In the genomic region with DNA sequence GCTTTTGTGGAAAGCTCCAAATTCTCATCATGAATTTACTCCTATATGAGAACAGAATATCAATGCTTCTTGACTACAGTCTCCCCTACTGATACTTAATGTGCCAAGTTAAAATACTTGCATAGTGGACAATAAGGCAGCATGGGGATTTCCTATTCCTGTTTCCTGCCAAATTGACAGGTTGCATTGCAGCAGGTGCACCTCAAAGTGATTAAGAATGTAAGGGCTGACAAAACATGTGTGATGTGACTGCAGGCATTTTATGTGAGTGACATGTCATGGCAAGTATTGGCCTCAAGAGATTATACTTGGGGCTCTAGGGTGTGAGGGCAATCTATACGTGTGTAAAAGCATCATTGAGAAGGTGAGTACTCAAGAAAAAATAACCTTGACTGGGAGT, we compare ENCODE assay signal across 22 cellular contexts. TPM values are rescaled to one million over a fixed set of nuclear protein-coding genes. Genes with fewer than 3 reads are reported as not detected.
DNase-seq lines count a peak whose midpoint lies in the region; ATAC-seq, FAIRE-seq and TF ChIP-seq lines count a peak whose summit lies in the region.
"Had no signal": no experiment of that assay in that cellular context is flagged by ENCODE, and none has a peak within 500 bp of the region (broad histone marks: within the 10 kb centered on the region; RNA-seq: fewer than 3 reads in every experiment).

No MANE protein-coding gene starts in this region.

- in situ Hi-C loops in G401 (cut with HindIII; ENCODE audit: low sequenced_read_pairs): no loop called here

- no peaks in the 10 kb centered on the region for H3K27me3 ChIP-seq in keratinocyte (ENCODE audit: control insufficient read depth, extremely low read depth, insufficient read depth, low read length)

- dilution Hi-C loops in keratinocyte (cut with MboI; ENCODE audit: extremely low pct_ligation_motif_present, low sequenced_read_pairs): no loop called here

- H3K9ac ChIP-seq in keratinocyte (ENCODE audit: control insufficient read depth, extremely low read depth, insufficient read depth, low read length): no peak overlapping the region
- H3K9ac ChIP-seq: SK-N-SH had no signal

- H3K79me2 ChIP-seq in keratinocyte (ENCODE audit: control insufficient read depth, insufficient read depth, low read length): no peaks in the 10 kb centered on the region

- H3K4me1 ChIP-seq in keratinocyte (ENCODE audit: control insufficient read depth, extremely low read depth, insufficient read depth, low read length): no peaks in the 10 kb centered on the region

- no peak overlapping the region for H3K4me3 ChIP-seq in keratinocyte (ENCODE audit: control insufficient read depth in 2 of 3, extremely low read depth in 1 of 3, insufficient read depth in 2 of 3, low read depth in 1 of 3, low read length in 3 of 3)
- H3K4me3 ChIP-seq: GM12878, K562 had no signal

- H4K20me1 ChIP-seq in keratinocyte (ENCODE audit: control insufficient read depth, extremely low read depth, insufficient read depth, low read length): no peaks in the 10 kb centered on the region

- no peak overlapping the region for H3K27ac ChIP-seq in keratinocyte (ENCODE audit: control insufficient read depth, insufficient read depth, low read length)

- DNase-seq in NCI-H146 (lab: John Stamatoyannopoulos, UW) (peak; percentile 57), NCI-H146 treated with DMSO at 0.1 percent for 48 hours (lab: John Stamatoyannopoulos, UW; ENCODE audit: unreplicated experiment) (no peak), G401 (ENCODE audit: low spot score) (peak; percentile 9), NCI-H69 (lab: John Stamatoyannopoulos, UW) (peak; percentile 54), keratinocyte (ENCODE audit: low read depth, low spot score) (no peak)
- no peak for DNase-seq in activated naive CD4-positive, alpha-beta T cell treated with Interleukin-2 at 50 U/mL for 16 hours
- DNase-seq: ACHN; C1 segment of cervical spinal cord; CD8-positive, alpha-beta memory T cell; NCI-H1436; NCI-H446 treated with DMSO at 0.1 percent for 48 hours; NCI-H774; PC-3; RPMI8226; SHP77 treated with DMSO at 0.1 percent for 48 hours; SK-N-SH had no signal

- H3K9me3 ChIP-seq in keratinocyte (ENCODE audit: control insufficient read depth, low read depth, low read length): no peaks in the 10 kb centered on the region
- H3K9me3 ChIP-seq: SK-N-SH had no signal

- no peak overlapping the region for H2AFZ ChIP-seq in keratinocyte (ENCODE audit: control insufficient read depth, low read length)

- H3K9me1 ChIP-seq in keratinocyte (ENCODE audit: control insufficient read depth, extremely low read depth, insufficient read depth, low read length): no peaks in the 10 kb centered on the region

- TF ChIP-seq CTCF in keratinocyte (optimal IDR thresholded peaks at IDR 0.05 in 1 of 3, IDR thresholded peaks at IDR 0.05 in 1 of 3, conservative IDR thresholded peaks at IDR 0.05 in 1 of 3; ENCODE audit: extremely low read depth in 1 of 3, insufficient read depth in 2 of 3, low read length in 3 of 3): no peak

- no peak for ATAC-seq in HG02884 (IDR thresholded peaks at IDR 0.05; ENCODE audit: unreplicated experiment)
- ATAC-seq: GM12878, K562, PC-3 had no signal

- H3K4me2 ChIP-seq in keratinocyte (ENCODE audit: control insufficient read depth, extremely low read depth, insufficient read depth, low read depth, low read length): no peak overlapping the region
- H3K4me2 ChIP-seq: SK-N-SH had no signal

- H3K36me3 ChIP-seq in keratinocyte (ENCODE audit: control insufficient read depth in 2 of 2, extremely low read depth in 1 of 2, insufficient read depth in 2 of 2, low read length in 2 of 2): no peaks in the 10 kb centered on the region

- peak; percentile 26 for FAIRE-seq in keratinocyte (lab: Jason Lieb, UNC)
- FAIRE-seq: D721Med, GM12878, GM18507, H1, K562 had no signal

RNA-seq across cellular contexts. Expression of a gene that starts 15.1 kb away (rescaled TPM):
- 0.12 and 1.3 TPM in 2 replicates for total RNA-seq in G401 (2014; rRNA removed; shearing (Covaris generic))
- 0.63 to 0.87 TPM (median 0.75 TPM) in 3 replicates for polyA plus RNA-seq in keratinocyte
- polyA plus RNA-seq in keratinocyte (2011; ENCODE audit: low read depth): 0.60 TPM
- polyA plus RNA-seq in keratinocyte (2011; cell fraction: cytosol; rRNA removed): 0.21 and 0.30 TPM in 2 replicates
- 0.99 and 2.4 TPM in 2 replicates for polyA plus RNA-seq in keratinocyte (2011; cell fraction: nucleus; rRNA removed)
- 0.47 and 0.52 TPM in 2 replicates for polyA plus RNA-seq in keratinocyte (2012; ENCODE audit: low replicate concordance)
- polyA minus RNA-seq in keratinocyte: 1.5 to 1.9 TPM in 2 of 3 replicates, not detected in the other
- polyA minus RNA-seq in keratinocyte (2011; cell fraction: cytosol; rRNA and poly(A)+ RNA removed): 0.58 TPM
- polyA minus RNA-seq in keratinocyte (2011; cell fraction: nucleus; rRNA and poly(A)+ RNA removed): 4.2 and 5.3 TPM in 2 replicates
- total RNA-seq: CD8-positive, alpha-beta memory T cell had no signal
- polyA plus RNA-seq: CD8-positive, alpha-beta memory T cell had no signal

Comparison
In these comparisons a context has a peak if more than half of its experiments do, and no peak if none do; other contexts are left out.
1. DNase-seq: peak in NCI-H146 (single experiment), G401 (single experiment) and NCI-H69 (single experiment); none in NCI-H146 treated with DMSO at 0.1 percent for 48 hours (single experiment), keratinocyte (single experiment) and activated naive CD4-positive, alpha-beta T cell treated with Interleukin-2 at 50 U/mL for 16 hours (single experiment).